In genomic region chr1:162790303-162790984, GRCh38 we compare ENCODE assay signal across 8 cellular contexts. TPM values are rescaled to one million over a fixed set of nuclear protein-coding genes. Genes with fewer than 3 reads are reported as not detected.
A peak's percentile ranks its signal among the peaks of the same experiment; 100 is the strongest.
DNase-seq lines count a peak whose midpoint lies in the region; ATAC-seq, FAIRE-seq and TF ChIP-seq lines count a peak whose summit lies in the region.
"Not testable (repeated sequence)": the region's sequence is repeated elsewhere in the genome, so short reads cannot be mapped to it uniquely, and the experiment has no call there.

Gene HSD17B7, plus strand, starts transcription at chr1:162790702. Its CDS starts 99 bp downstream, at chr1:162790801.

- H3K4me3 ChIP-seq in OCI-LY1 (ENCODE audit: low read depth, low read length, poor library complexity, severe bottlenecking) = peak within 1 kb of the TSS; percentile 62

- peak; percentile 82 for FAIRE-seq in D721Med (lab: Jason Lieb, UNC)

- not testable (repeated sequence) for H3K27ac Mint-ChIP-seq in endothelial cell (ENCODE audit: unreplicated experiment)

- H3F3A ChIP-seq in OCI-LY1 (ENCODE audit: insufficient read depth, low read length) = not testable (repeated sequence)

- peak; percentile 99 for ATAC-seq in GM21528 (IDR thresholded peaks at IDR 0.05; ENCODE audit: low FRiP score, unreplicated experiment)

- H3K36me3 Mint-ChIP-seq in endothelial cell (ENCODE audit: low read depth, unreplicated experiment) = not testable (repeated sequence)

- not testable (repeated sequence) for DNase-seq in D721Med (ENCODE audit: insufficient read length, low spot score)
- peak; percentile 10 for DNase-seq in HuH-7 (ENCODE audit: low spot score)
- peak; percentile 67 for DNase-seq in activated CD8-positive, alpha-beta memory T cell treated with anti-CD3 and anti-CD28 coated beads, Interleukin-2, amount 50 U/mL, for 4 hours
- DNase-seq in endothelial cell (ENCODE audit: low spot score) = peak; percentile 66
- DNase-seq in midbrain (lab: John Stamatoyannopoulos, UW) = peak; percentile 85
- peak; percentile 55 to 62 for DNase-seq in stimulated activated CD8-positive, alpha-beta memory T cell treated with anti-CD3 and anti-CD28 coated beads, Interleukin-15, amount 100 ng/mL, for 48 hours (ENCODE audit: low read depth in 2 of 2)

- not testable (repeated sequence) for H3K27me3 Mint-ChIP-seq in endothelial cell (ENCODE audit: unreplicated experiment)

- peaks cover 18% of the 10 kb centered on the region for H3K4me1 ChIP-seq in OCI-LY1 (ENCODE audit: insufficient read depth, low read length, severe bottlenecking)

- not testable (repeated sequence) for H4K20me1 ChIP-seq in OCI-LY1 (ENCODE audit: insufficient read depth, low read length)

- H3K27ac ChIP-seq in OCI-LY1 (ENCODE audit: low read depth, low read length, poor library complexity, severe bottlenecking) = peak within 1 kb of the TSS; percentile 77

- TF ChIP-seq CTCF in D721Med (IDR thresholded peaks at IDR 0.05; ENCODE audit: insufficient read depth, missing control alignments); OCI-LY1 (IDR thresholded peaks at IDR 0.05; ENCODE audit: low read length); endothelial cell (IDR thresholded peaks at IDR 0.05; ENCODE audit: unreplicated experiment): not testable (repeated sequence)

- H3K9me3 Mint-ChIP-seq in endothelial cell (ENCODE audit: unreplicated experiment) = not testable (repeated sequence)

- H3K4me2 ChIP-seq in OCI-LY1 (ENCODE audit: low read length) = peak within 1 kb of the TSS; percentile 90

- not testable (repeated sequence) for H3K27me3 ChIP-seq in OCI-LY1 (ENCODE audit: insufficient read depth, low read length)

- H3K79me2 ChIP-seq in OCI-LY1 (ENCODE audit: insufficient read depth, low read length) = not testable (repeated sequence)

- not testable (repeated sequence) for H3K9me2 ChIP-seq in OCI-LY1 (ENCODE audit: low read depth, low read length)

- peaks cover 18% of the 10 kb centered on the region; the same call in 1 of the 2 replicates for H3K36me3 ChIP-seq in OCI-LY1 (ENCODE audit: insufficient read depth, low read length)

- H3K9me3 ChIP-seq in OCI-LY1 (ENCODE audit: low read length) = not testable (repeated sequence)

- peak within 1 kb of the TSS; percentile 91 for H3K4me3 Mint-ChIP-seq in endothelial cell (ENCODE audit: unreplicated experiment)

- H3K9ac ChIP-seq in OCI-LY1 (ENCODE audit: low read length) = peak within 1 kb of the TSS; percentile 68

- not testable (repeated sequence) for H3K4me1 Mint-ChIP-seq in endothelial cell (ENCODE audit: unreplicated experiment)

- peak within 1 kb of the TSS; percentile 74; the same call in 1 of the 2 replicates for H2AFZ ChIP-seq in OCI-LY1 (ENCODE audit: low read length)

RNA-seq across cellular contexts. Expression of gene HSD17B7, which starts in this region (rescaled TPM):
- 17.2 TPM for total RNA-seq in endothelial cell (ENCODE audit: unreplicated experiment)
